16 cellular contexts compared by ENCODE assay signal in genomic region chr16:27284865-27285675, GRCh38. TPM values are rescaled to one million over a fixed set of nuclear protein-coding genes. Genes with fewer than 3 reads are reported as not detected.
DNase-seq lines count a peak whose midpoint lies in the region; ATAC-seq and TF ChIP-seq lines count a peak whose summit lies in the region.
"Had no signal": no experiment of that assay in that cellular context is flagged by ENCODE, and none has a peak within 500 bp of the region (broad histone marks: within the 10 kb centered on the region; RNA-seq: fewer than 3 reads in every experiment).

No MANE protein-coding gene starts in this region.

- H4K20me1 ChIP-seq in Karpas-422 (ENCODE audit: insufficient read depth, low read depth, low read length), result no peaks in the 10 kb centered on the region

- TF ChIP-seq EP300 in transverse colon (IDR thresholded peaks at IDR 0.05; ENCODE audit: low read depth), result no peak

- WGBS in transverse colon (ENCODE audit: low coverage in 1 of 2), 2 donors, result 40 to 83% methylated on average over 1 to 7 of the region's 7 CpGs

- no peak overlapping the region for H3K9ac ChIP-seq in Karpas-422 (ENCODE audit: low read length)
- H3K9ac ChIP-seq: SK-N-SH had no signal

- peaks cover 60% of the 10 kb centered on the region for H3K4me1 Mint-ChIP-seq in CD4-positive, alpha-beta T cell (ENCODE audit: low read depth)
- H3K4me1 Mint-ChIP-seq in activated T-helper 17 cell treated with anti-CD3 and anti-CD28 coated beads, Interleukin-2, amount 50 U/mL, for 72 hours, result peaks cover 34% of the 10 kb centered on the region
- peaks cover 41 to 89% (median 79%) of the 10 kb centered on the region in 7 donors for H3K4me1 Mint-ChIP-seq in naive thymus-derived CD4-positive, alpha-beta T cell

- no peak for TF ChIP-seq CTCF in CD4-positive, alpha-beta T cell (IDR thresholded peaks at IDR 0.05)
- no peak for TF ChIP-seq CTCF in HEK293 (tag by site-specific recombination; IDR thresholded peaks at IDR 0.05)
- no peak for TF ChIP-seq CTCF in transverse colon (IDR thresholded peaks at IDR 0.05)

- no peak overlapping the region for H3K4me2 ChIP-seq in Karpas-422 (ENCODE audit: low read depth, low read length, poor library complexity, severe bottlenecking)

- H3K27me3 ChIP-seq in CD4-positive, alpha-beta T cell (ENCODE audit: control insufficient read depth, insufficient read depth, low read length), result no peaks in the 10 kb centered on the region
- H3K27me3 ChIP-seq in naive thymus-derived CD4-positive, alpha-beta T cell (ENCODE audit: control insufficient read depth in 2 of 2, insufficient read depth in 2 of 2, low read length in 2 of 2), result no peaks in the 10 kb centered on the region
- H3K27me3 ChIP-seq in Karpas-422 (ENCODE audit: low read length), result no peaks in the 10 kb centered on the region
- H3K27me3 ChIP-seq in transverse colon, result no peaks in the 10 kb centered on the region
- H3K27me3 ChIP-seq: ascending aorta, vagina had no signal

- H3K9me3 Mint-ChIP-seq in CD4-positive, alpha-beta T cell, result no peaks in the 10 kb centered on the region
- no peaks in the 10 kb centered on the region for H3K9me3 Mint-ChIP-seq in activated T-helper 17 cell treated with anti-CD3 and anti-CD28 coated beads, Interleukin-2, amount 50 U/mL, for 72 hours
- peaks cover 0 to 6% (median 0%) of the 10 kb centered on the region in 11 donors for H3K9me3 Mint-ChIP-seq in naive thymus-derived CD4-positive, alpha-beta T cell
- H3K9me3 Mint-ChIP-seq: activated T-cell treated with anti-CD3 and anti-CD28 coated beads, Interleukin-2, amount 50 U/mL, for 4 hours had no signal

- H3K36me3 Mint-ChIP-seq in CD4-positive, alpha-beta T cell (ENCODE audit: low read depth), result no peaks in the 10 kb centered on the region
- no peaks in the 10 kb centered on the region for H3K36me3 Mint-ChIP-seq in activated T-helper 17 cell treated with anti-CD3 and anti-CD28 coated beads, Interleukin-2, amount 50 U/mL, for 72 hours (ENCODE audit: low read depth)
- H3K36me3 Mint-ChIP-seq in naive thymus-derived CD4-positive, alpha-beta T cell, result peaks cover 0 to 55% (median 9%) of the 10 kb centered on the region in 5 donors
- H3K36me3 Mint-ChIP-seq: IgD-negative memory B cell had no signal

- H2AFZ ChIP-seq in Karpas-422 (ENCODE audit: low read length), result no peak overlapping the region

- no peaks in the 10 kb centered on the region for H3K9me3 ChIP-seq in CD4-positive, alpha-beta T cell (ENCODE audit: control insufficient read depth, low read length)
- H3K9me3 ChIP-seq in HEK293 (ENCODE audit: control insufficient read depth, insufficient read depth, low read depth, low read length) (no peaks in the 10 kb centered on the region), Karpas-422 (ENCODE audit: low read length) (no peaks in the 10 kb centered on the region), transverse colon (no peaks in the 10 kb centered on the region)
- H3K9me3 ChIP-seq in naive thymus-derived CD4-positive, alpha-beta T cell (ENCODE audit: control insufficient read depth in 2 of 3, low read length in 3 of 3), result no peaks in the 10 kb centered on the region
- H3K9me3 ChIP-seq: ascending aorta, SK-N-SH, vagina had no signal

- H3K4me1 ChIP-seq in HEK293 (ENCODE audit: control insufficient read depth, insufficient read depth, low read length) (no peaks in the 10 kb centered on the region), Karpas-422 (ENCODE audit: low read length) (no peaks in the 10 kb centered on the region), transverse colon (no peaks in the 10 kb centered on the region)
- H3K4me1 ChIP-seq in naive thymus-derived CD4-positive, alpha-beta T cell (ENCODE audit: control insufficient read depth in 2 of 2, insufficient read depth in 2 of 2, low read length in 2 of 2), result peaks cover 0 to 39% of the 10 kb centered on the region in 2 donors
- H3K4me1 ChIP-seq: vagina had no signal

- in situ Hi-C loops in transverse colon (cut with MboI; ENCODE audit: low pct_ligation_motif_present in 1 of 4, low pct_unique_long_range_greater_than_20kb in 1 of 4, low sequenced_read_pairs in 3 of 4), result no loop called here

- H3K4me3 Mint-ChIP-seq in CD4-positive, alpha-beta T cell, result no peak overlapping the region
- peak overlapping the region; percentile 11 for H3K4me3 Mint-ChIP-seq in activated T-helper 17 cell treated with anti-CD3 and anti-CD28 coated beads, Interleukin-2, amount 50 U/mL, for 72 hours
- H3K4me3 Mint-ChIP-seq in naive thymus-derived CD4-positive, alpha-beta T cell, result peak overlapping the region in 4 of 10 donors; percentile 22 to 62 (median 34)
- H3K4me3 Mint-ChIP-seq: activated T-cell treated with anti-CD3 and anti-CD28 coated beads, Interleukin-2, amount 50 U/mL, for 4 hours; IgD-negative memory B cell had no signal

- DNase-seq in CD4-positive, alpha-beta T cell, result no peak
- no peak for DNase-seq in naive thymus-derived CD4-positive, alpha-beta T cell
- DNase-seq in Karpas-422, result no peak
- DNase-seq in transverse colon, result no peak
- no peak for DNase-seq in DMS153 (lab: John Stamatoyannopoulos, UW)
- DNase-seq in epidermal melanocyte (ENCODE audit: insufficient read length, low spot score), result no peak
- DNase-seq: activated T-cell treated with anti-CD3 and anti-CD28 coated beads, Interleukin-2, amount 50 U/mL, for 4 hours; AML-193; NCI-H2171; SK-N-SH; stimulated activated naive CD4-positive, alpha-beta T cell treated with Interleukin-2 at 50 U/mL for 16 hours had no signal

- no peak overlapping the region for H3K27ac ChIP-seq in CD4-positive, alpha-beta T cell (ENCODE audit: low read depth, low read length)
- H3K27ac ChIP-seq in HEK293 (ENCODE audit: extremely low read depth, low read depth, low read length) (no peak overlapping the region), Karpas-422 (ENCODE audit: low read length) (no peak overlapping the region), transverse colon (no peak overlapping the region)
- H3K27ac ChIP-seq in naive thymus-derived CD4-positive, alpha-beta T cell (ENCODE audit: low read depth, low read length), result no peak overlapping the region
- H3K27ac ChIP-seq: vagina had no signal

- intact Hi-C loops in CD4-positive, alpha-beta T cell (cut with DNase I, micrococcal nuclease), result no loop called here
- intact Hi-C loops in naive thymus-derived CD4-positive, alpha-beta T cell (cut with micrococcal nuclease), result no loop called here
- intact Hi-C loops in transverse colon (cut with DNase I; ENCODE audit: low total_unique reads), result no loop called here

- no peak for ATAC-seq in CD4-positive, alpha-beta T cell (ENCODE audit: poor library complexity)
- no peak for ATAC-seq in activated T-helper 17 cell treated with anti-CD3 and anti-CD28 coated beads, Interleukin-2, amount 50 U/mL, for 72 hours (replicated peaks)
- no peak for ATAC-seq in naive thymus-derived CD4-positive, alpha-beta T cell

- CTCF ChIA-PET in CD4-positive, alpha-beta T cell (lab: Charles Lee), result interaction anchor here (0.7 to 1.5 kb wide), 3 partner anchors 9 to 161 kb away, joined by 3 to 4 read pairs (median 3); no protein-coding TSS in a partner anchor
- CTCF ChIA-PET in HEK293 (lab: Yijun Ruan, JAX), result interaction anchor here (0.6 to 0.7 kb wide), 3 partner anchors 11 to 50 kb away, joined by 3 to 5 read pairs (median 4); no protein-coding TSS in a partner anchor
- CTCF ChIA-PET in naive thymus-derived CD4-positive, alpha-beta T cell (lab: Charles Lee), result interaction anchor here (0.7 kb wide), 1 partner anchor 50 kb away, joined by 3 read pairs; no protein-coding TSS in a partner anchor

- H3K27ac Mint-ChIP-seq in CD4-positive, alpha-beta T cell, result peak overlapping the region; percentile 37
- peak overlapping the region; percentile 76 for H3K27ac Mint-ChIP-seq in activated T-helper 17 cell treated with anti-CD3 and anti-CD28 coated beads, Interleukin-2, amount 50 U/mL, for 72 hours
- H3K27ac Mint-ChIP-seq in naive thymus-derived CD4-positive, alpha-beta T cell, result peak overlapping the region; percentile 9 to 95 (median 75)

- POLR2A ChIA-PET in CD4-positive, alpha-beta T cell (lab: Charles Lee), result interaction anchor here (1.3 kb wide), 1 partner anchor 33 kb away, joined by 3 read pairs; no protein-coding TSS in a partner anchor
- POLR2A ChIA-PET in HEK293 (lab: Yijun Ruan, JAX), result interaction anchor here (0.6 kb wide), 2 partner anchors 13 to 81 kb away, joined by 3 to 7 read pairs; partner anchors contain the start of gene KDM8
- POLR2A ChIA-PET in naive thymus-derived CD4-positive, alpha-beta T cell (lab: Charles Lee), result interaction anchor here (0.7 to 1.9 kb wide), 9 partner anchors 10 to 102 kb away, joined by 3 to 7 read pairs (median 3); no protein-coding TSS in a partner anchor

- H3K36me3 ChIP-seq in HEK293 (ENCODE audit: control insufficient read depth in 2 of 2, insufficient read depth in 1 of 2, low read length in 2 of 2) (no peaks in the 10 kb centered on the region), Karpas-422 (ENCODE audit: insufficient read depth, low read length) (no peaks in the 10 kb centered on the region), transverse colon (no peaks in the 10 kb centered on the region)
- no peaks in the 10 kb centered on the region for H3K36me3 ChIP-seq in naive thymus-derived CD4-positive, alpha-beta T cell (ENCODE audit: control insufficient read depth in 2 of 3, insufficient read depth in 3 of 3, low read length in 3 of 3)
- H3K36me3 ChIP-seq: ascending aorta, vagina had no signal

- no peaks in the 10 kb centered on the region for H3K79me2 ChIP-seq in Karpas-422 (ENCODE audit: low read length)

- TF ChIP-seq POLR2A in transverse colon (IDR thresholded peaks at IDR 0.05), result no peak

- no peaks in the 10 kb centered on the region for H3K9me2 ChIP-seq in Karpas-422 (replicated peaks; ENCODE audit: insufficient read depth, low read length)
- H3K9me2 ChIP-seq: SK-N-SH had no signal

- H3K4me3 ChIP-seq in HEK293 (ENCODE audit: low read depth, low read length) (no peak overlapping the region), Karpas-422 (ENCODE audit: low read length) (no peak overlapping the region), transverse colon (no peak overlapping the region)
- H3K4me3 ChIP-seq in naive thymus-derived CD4-positive, alpha-beta T cell (ENCODE audit: low read length), result no peak overlapping the region
- H3K4me3 ChIP-seq: ascending aorta, vagina had no signal

- no peaks in the 10 kb centered on the region for H3K27me3 Mint-ChIP-seq in CD4-positive, alpha-beta T cell
- peaks cover 7% of the 10 kb centered on the region for H3K27me3 Mint-ChIP-seq in activated T-helper 17 cell treated with anti-CD3 and anti-CD28 coated beads, Interleukin-2, amount 50 U/mL, for 72 hours
- H3K27me3 Mint-ChIP-seq in naive thymus-derived CD4-positive, alpha-beta T cell, result no peaks in the 10 kb centered on the region

RNA-seq across cellular contexts. Expression of gene NSMCE1, which starts 16.5 kb away (rescaled TPM):
- 10 to 100 TPM; 31.9 to 33.9 TPM for total RNA-seq in CD4-positive, alpha-beta T cell
- total RNA-seq in activated T-helper 17 cell treated with anti-CD3 and anti-CD28 coated beads, Interleukin-2, amount 50 U/mL, for 72 hours, result 10 to 100 TPM; 59.6 to 99.8 TPM
- total RNA-seq in naive thymus-derived CD4-positive, alpha-beta T cell, result 100 to 1,000 TPM in 1 of 5 experiments, 10 to 100 TPM in 4; 45.5 to 106 (median 70.2) TPM
- 100 to 1,000 TPM; 200 to 220 TPM for polyA plus RNA-seq in naive thymus-derived CD4-positive, alpha-beta T cell
- total RNA-seq in Karpas-422 (2014; rRNA removed; shearing (Covaris generic); ENCODE audit: low replicate concordance), result 59.2 and 77.8 TPM in 2 replicates
- 10 to 100 TPM in 3 of 4 donors, 1 to 10 TPM in 1; 6.2 to 90.8 (median 27.2) TPM for total RNA-seq in transverse colon

RNA-seq across cellular contexts. Expression of gene IL4R, which starts 28.7 kb away (rescaled TPM):
- total RNA-seq in CD4-positive, alpha-beta T cell, result 100 to 1,000 TPM; 145 to 147 TPM
- 100 to 1,000 TPM; 163 to 216 TPM for total RNA-seq in activated T-helper 17 cell treated with anti-CD3 and anti-CD28 coated beads, Interleukin-2, amount 50 U/mL, for 72 hours
- 100 to 1,000 TPM; 158 to 498 (median 198) TPM for total RNA-seq in naive thymus-derived CD4-positive, alpha-beta T cell
- 100 to 1,000 TPM in 1 of 2 donors, 10 to 100 TPM in 1; 99.8 to 128 TPM for polyA plus RNA-seq in naive thymus-derived CD4-positive, alpha-beta T cell
- 0.94 and 12.0 TPM in 2 replicates for total RNA-seq in Karpas-422 (2014; rRNA removed; shearing (Covaris generic); ENCODE audit: low replicate concordance)
- 100 to 1,000 TPM; 106 to 235 (median 156) TPM for total RNA-seq in transverse colon
